17 cellular contexts compared by ENCODE assay signal in genomic region chr11:120778692-120779490, GRCh38.
A peak's percentile ranks its signal among the peaks of the same experiment; 100 is the strongest.
DNase-seq lines count a peak whose midpoint lies in the region; ATAC-seq and TF ChIP-seq lines count a peak whose summit lies in the region.
"Had no signal": no experiment of that assay in that cellular context is flagged by ENCODE, and none has a peak within 500 bp of the region (broad histone marks: within the 10 kb centered on the region; RNA-seq: fewer than 3 reads in every experiment).

No MANE protein-coding gene starts in this region.

- no peak overlapping the region for H3K4me3 Mint-ChIP-seq in endodermal cell
- no peak overlapping the region for H3K4me3 Mint-ChIP-seq in stimulated activated effector memory CD8-positive, alpha-beta T cell treated with anti-CD3 and anti-CD28 coated beads, Interleukin-12 subunit alpha, Interleukin-12 subunit beta, amount 100 ng/mL, for 72 hours
- H3K4me3 Mint-ChIP-seq: CD8-positive, alpha-beta T cell had no signal

- TF ChIP-seq POLR2A in testis (IDR thresholded peaks at IDR 0.05), result no peak

- H3K36me3 Mint-ChIP-seq in endodermal cell (ENCODE audit: low read depth), result no peaks in the 10 kb centered on the region
- H3K36me3 Mint-ChIP-seq in stimulated activated effector memory CD8-positive, alpha-beta T cell treated with anti-CD3 and anti-CD28 coated beads, Interleukin-12 subunit alpha, Interleukin-12 subunit beta, amount 100 ng/mL, for 72 hours, result no peaks in the 10 kb centered on the region
- H3K36me3 Mint-ChIP-seq: CD8-positive, alpha-beta T cell had no signal

- H3K36me3 ChIP-seq in HUES48 (ENCODE audit: control insufficient read depth, insufficient read depth, low read length) (no peaks in the 10 kb centered on the region), endodermal cell (ENCODE audit: control insufficient read depth, insufficient read depth, low read length) (no peaks in the 10 kb centered on the region), neuronal stem cell (replicated peaks in 1 of 2; ENCODE audit: control insufficient read depth in 2 of 2, insufficient read depth in 2 of 2, low read length in 2 of 2) (no peaks in the 10 kb centered on the region), testis (ENCODE audit: low read depth, missing control alignments) (no peaks in the 10 kb centered on the region)
- H3K36me3 ChIP-seq: BLaER1, Peyer's patch had no signal

- H2BK15ac ChIP-seq in neuronal stem cell (ENCODE audit: low read length), result peak overlapping the region; percentile 77

- H3K9ac ChIP-seq in HUES48 (ENCODE audit: low read depth, low read length) (no peak overlapping the region), endodermal cell (ENCODE audit: extremely low read depth, low read length, poor library complexity, severe bottlenecking) (no peak overlapping the region), neuronal stem cell (ENCODE audit: low read depth, low read length, poor library complexity) (no peak overlapping the region)
- H3K9ac ChIP-seq: BLaER1 had no signal

- peak overlapping the region; percentile 88 for H3K18ac ChIP-seq in neuronal stem cell (ENCODE audit: low read length)

- no peak overlapping the region for H3K4me3 ChIP-seq in HUES48 (ENCODE audit: low read depth, low read length)
- no peak overlapping the region for H3K4me3 ChIP-seq in endodermal cell (ENCODE audit: low read length)
- no peak overlapping the region for H3K4me3 ChIP-seq in neuronal stem cell (ENCODE audit: low read length in 2 of 2)
- no peak overlapping the region for H3K4me3 ChIP-seq in testis
- H3K4me3 ChIP-seq: BLaER1, Peyer's patch, SK-N-MC had no signal

- no peaks in the 10 kb centered on the region for H3K79me1 ChIP-seq in neuronal stem cell (ENCODE audit: low read depth, low read length)

- intact Hi-C loops in testis (cut with DNase I; ENCODE audit: low total_unique reads), result no loop called here

- H3K23ac ChIP-seq in neuronal stem cell (ENCODE audit: low read depth, low read length, poor library complexity), result no peak overlapping the region

- WGBS in endodermal cell (ENCODE audit: insufficient coverage in 1 of 2, insufficient read length in 1 of 2), 2 experiments, result 88 to 90% methylated on average over 5 to 10 of the region's 10 CpGs
- no CpG with 5 or more reads among the region's 10 CpGs for WGBS in neuronal stem cell (ENCODE audit: extremely low coverage in 2 of 2, insufficient read length in 2 of 2, insufficient replicate concordance in 1 of 2), 2 donors
- 81 to 89% methylated on average over 7 to 10 of the region's 10 CpGs for WGBS in testis, 2 donors

- no peak overlapping the region for H2BK120ac ChIP-seq in neuronal stem cell (ENCODE audit: low read depth, low read length)

- H3K27ac ChIP-seq in HUES48 (ENCODE audit: low read depth, low read length) (peak overlapping the region; percentile 54), endodermal cell (ENCODE audit: low read depth, low read length) (peak overlapping the region; percentile 71), neuronal stem cell (replicated peaks; ENCODE audit: low read length) (no peak overlapping the region), testis (no peak overlapping the region)
- H3K27ac ChIP-seq: BLaER1, Peyer's patch, SK-N-MC had no signal

- H3K4ac ChIP-seq in neuronal stem cell (ENCODE audit: low read length), result no peak overlapping the region

- TF ChIP-seq CTCF in endodermal cell (conservative IDR thresholded peaks at IDR 0.05) (no peak), omental fat pad (IDR thresholded peaks at IDR 0.05) (no peak), testis (IDR thresholded peaks at IDR 0.05) (no peak)

- H2AK5ac ChIP-seq in neuronal stem cell (ENCODE audit: low read depth, low read length), result peak overlapping the region; percentile 60

- no peak overlapping the region for H2BK12ac ChIP-seq in neuronal stem cell (ENCODE audit: low read length)

- no peak overlapping the region for H2BK5ac ChIP-seq in neuronal stem cell (ENCODE audit: low read length)

- H3K27me3 ChIP-seq in HUES48 (ENCODE audit: control insufficient read depth, insufficient read depth, low read length) (no peaks in the 10 kb centered on the region), endodermal cell (ENCODE audit: control insufficient read depth, insufficient read depth, low read length, poor library complexity, severe bottlenecking) (no peaks in the 10 kb centered on the region), neuronal stem cell (ENCODE audit: control insufficient read depth in 3 of 3, insufficient read depth in 3 of 3, low read depth in 1 of 3, low read length in 3 of 3) (no peaks in the 10 kb centered on the region), testis (no peaks in the 10 kb centered on the region)
- H3K27me3 ChIP-seq: BLaER1, Peyer's patch had no signal

- H3K27me3 Mint-ChIP-seq in endodermal cell (ENCODE audit: insufficient read depth), result no peaks in the 10 kb centered on the region

- peak overlapping the region; percentile 17 for H3K14ac ChIP-seq in neuronal stem cell (ENCODE audit: low read length)

- peaks cover 21% of the 10 kb centered on the region for H3K4me1 Mint-ChIP-seq in endodermal cell
- H3K4me1 Mint-ChIP-seq in stimulated activated effector memory CD8-positive, alpha-beta T cell treated with anti-CD3 and anti-CD28 coated beads, Interleukin-12 subunit alpha, Interleukin-12 subunit beta, amount 100 ng/mL, for 72 hours, result no peaks in the 10 kb centered on the region

- H3K27ac Mint-ChIP-seq in endodermal cell, result peak overlapping the region; percentile 69
- no peak overlapping the region for H3K27ac Mint-ChIP-seq in stimulated activated effector memory CD8-positive, alpha-beta T cell treated with anti-CD3 and anti-CD28 coated beads, Interleukin-12 subunit alpha, Interleukin-12 subunit beta, amount 100 ng/mL, for 72 hours
- H3K27ac Mint-ChIP-seq: CD8-positive, alpha-beta T cell had no signal

- no peak overlapping the region for H3K4me2 ChIP-seq in neuronal stem cell (ENCODE audit: insufficient read depth, low read length, poor library complexity, severe bottlenecking)
- H3K4me2 ChIP-seq: BLaER1 had no signal

- DNase-seq in NCI-H2107 treated with DMSO at 0.1 percent for 48 hours (lab: John Stamatoyannopoulos, UW; ENCODE audit: unreplicated experiment) (peak; percentile 9), NCI-H2107 (lab: John Stamatoyannopoulos, UW) (no peak), endodermal cell (peak; percentile 72), neuronal stem cell (ENCODE audit: low spot score) (no peak), omental fat pad (ENCODE audit: low spot score) (no peak), testis (no peak)
- no peak for DNase-seq in stimulated activated effector memory CD8-positive, alpha-beta T cell treated with anti-CD3 and anti-CD28 coated beads, Interleukin-12 subunit alpha, Interleukin-12 subunit beta, amount 100 ng/mL, for 72 hours (ENCODE audit: low spot score in 2 of 2)
- DNase-seq: CD8-positive, alpha-beta T cell; IMR-90; Karpas-422; NCI-H1930; NCI-H524; Peyer's patch had no signal

- no peak overlapping the region for H4K8ac ChIP-seq in neuronal stem cell (ENCODE audit: low read depth, low read length)

- H3K9me3 ChIP-seq in HUES48 (ENCODE audit: control insufficient read depth, insufficient read depth, low read length) (no peaks in the 10 kb centered on the region), endodermal cell (ENCODE audit: control insufficient read depth, low read length) (peaks cover 2% of the 10 kb centered on the region), neuronal stem cell (replicated peaks in 1 of 2; ENCODE audit: control insufficient read depth in 2 of 2, insufficient read depth in 1 of 2, low read depth in 1 of 2, low read length in 2 of 2) (peaks cover 3 to 4% of the 10 kb centered on the region in 2 donors), testis (no peaks in the 10 kb centered on the region)
- H3K9me3 ChIP-seq: Peyer's patch had no signal

- no peak for ATAC-seq in stimulated activated effector memory CD8-positive, alpha-beta T cell treated with anti-CD3 and anti-CD28 coated beads, Interleukin-12 subunit alpha, Interleukin-12 subunit beta, amount 100 ng/mL, for 72 hours
- no peak for ATAC-seq in omental fat pad (ENCODE audit: low FRiP score)
- ATAC-seq: CD8-positive, alpha-beta T cell; Right ventricle myocardium inferior had no signal

- H3K4me1 ChIP-seq in HUES48 (ENCODE audit: control insufficient read depth, insufficient read depth, low read length) (peaks cover 42% of the 10 kb centered on the region), endodermal cell (ENCODE audit: control insufficient read depth, insufficient read depth, low read length) (peaks cover 6% of the 10 kb centered on the region), neuronal stem cell (ENCODE audit: control insufficient read depth in 2 of 2, insufficient read depth in 1 of 2, low read depth in 1 of 2, low read length in 2 of 2) (peaks cover 25 to 28% of the 10 kb centered on the region in 2 donors), testis (peaks cover 4% of the 10 kb centered on the region)
- H3K4me1 ChIP-seq: Peyer's patch had no signal

- peak overlapping the region; percentile 57 for H4K91ac ChIP-seq in neuronal stem cell (ENCODE audit: low read depth, low read length, poor library complexity)

- peaks cover under 1% of the 10 kb centered on the region for H3K9me3 Mint-ChIP-seq in endodermal cell
- H3K9me3 Mint-ChIP-seq in stimulated activated effector memory CD8-positive, alpha-beta T cell treated with anti-CD3 and anti-CD28 coated beads, Interleukin-12 subunit alpha, Interleukin-12 subunit beta, amount 100 ng/mL, for 72 hours, result no peaks in the 10 kb centered on the region
- H3K9me3 Mint-ChIP-seq: CD8-positive, alpha-beta T cell had no signal

- H2AFZ ChIP-seq in neuronal stem cell (ENCODE audit: low read length), result no peak overlapping the region

Comparison
In these comparisons a context has a peak if more than half of its experiments do, and no peak if none do; other contexts are left out.
1. DNase-seq: peak in NCI-H2107 treated with DMSO at 0.1 percent for 48 hours (single experiment) and endodermal cell (single experiment); none in NCI-H2107 (single experiment), neuronal stem cell (single experiment), stimulated activated effector memory CD8-positive, alpha-beta T cell treated with anti-CD3 and anti-CD28 coated beads, Interleukin-12 subunit alpha, Interleukin-12 subunit beta, amount 100 ng/mL, for 72 hours (0 of 2), omental fat pad (single experiment) and testis (single experiment).
2. H3K27ac ChIP-seq: peak in HUES48 (single experiment) and endodermal cell (single experiment); none in neuronal stem cell (single experiment) and testis (0 of 2).